ENCODE assay signal across 9 cellular contexts in the genomic region with DNA sequence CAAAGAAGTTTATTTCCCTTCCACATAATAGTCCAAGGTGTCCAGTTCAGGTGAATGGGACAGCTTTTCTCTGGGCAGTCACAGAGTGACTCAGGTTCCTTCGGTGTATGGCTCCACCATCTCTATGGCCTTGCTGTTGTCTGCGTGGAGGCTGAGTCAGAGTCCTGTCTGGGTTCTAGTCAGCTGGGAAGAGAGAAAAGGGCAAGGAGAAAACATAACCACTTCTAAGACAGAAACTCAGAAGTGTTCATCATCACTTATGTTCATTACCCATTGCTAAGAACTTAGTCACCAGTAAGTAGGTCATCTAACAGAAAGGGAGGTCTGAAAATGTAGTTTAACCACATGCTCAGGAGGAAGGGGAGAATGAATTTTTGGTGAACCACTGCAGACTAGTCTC. TPM values are rescaled to one million over a fixed set of nuclear protein-coding genes. Genes with fewer than 3 reads are reported as not detected.
DNase-seq lines count a peak whose midpoint lies in the region; ATAC-seq and TF ChIP-seq lines count a peak whose summit lies in the region.
"Had no signal": no experiment of that assay in that cellular context is flagged by ENCODE, and none has a peak within 500 bp of the region (broad histone marks: within the 10 kb centered on the region; RNA-seq: fewer than 3 reads in every experiment).

No MANE protein-coding gene starts in this region.

- ATAC-seq in HG02970 (IDR thresholded peaks at IDR 0.05; ENCODE audit: low FRiP score, unreplicated experiment) = no peak
- ATAC-seq in GM19324 (IDR thresholded peaks at IDR 0.05; ENCODE audit: low FRiP score, unreplicated experiment) = no peak

- peak overlapping the region; percentile 41; the same call in 1 of the 2 replicates for H3K27ac ChIP-seq in PC-9
- H3K27ac ChIP-seq in brain microvascular endothelial cell = peak overlapping the region; percentile 95

- TF ChIP-seq CTCF in PC-9 (conservative IDR thresholded peaks at IDR 0.05) (no peak), brain microvascular endothelial cell (IDR thresholded peaks at IDR 0.05; ENCODE audit: low read depth, low read length, missing control alignments) (no peak)

- H2AFZ ChIP-seq in PC-9 = peak overlapping the region; percentile 48; the same call in 1 of the 2 replicates

- H3K36me3 ChIP-seq in PC-9 (ENCODE audit: low read depth) (no peaks in the 10 kb centered on the region), brain microvascular endothelial cell (replicated peaks) (no peaks in the 10 kb centered on the region)
- H3K36me3 ChIP-seq: Peyer's patch had no signal

- no peaks in the 10 kb centered on the region for H3K9me3 ChIP-seq in PC-9 (ENCODE audit: insufficient read depth, low read depth)
- H3K9me3 ChIP-seq: Peyer's patch had no signal

- 0 out of 2 replicates have a peak, but pooled peaks cover 5% of the 10 kb centered on the region for H3K4me1 ChIP-seq in PC-9 (replicated peaks; ENCODE audit: insufficient read depth)
- H3K4me1 ChIP-seq: Peyer's patch had no signal

- DNase-seq in AG20443 (ENCODE audit: low spot score) (peak; percentile 80), PC-9 (peak; percentile 21 to 58), brain microvascular endothelial cell (peak; percentile 92), pulmonary artery endothelial cell (ENCODE audit: low read depth, low spot score) (peak; percentile 8), GM19240 (ENCODE audit: insufficient read length, low spot score) (no peak), superior temporal gyrus (ENCODE audit: extremely low spot score) (no peak)
- DNase-seq: Peyer's patch had no signal

- intact Hi-C loops in PC-9 (cut with micrococcal nuclease; ENCODE audit: unreplicated experiment) = no loop called here

- peaks cover 2% of the 10 kb centered on the region; the same call in 1 of the 2 replicates for H3F3A ChIP-seq in PC-9 (ENCODE audit: insufficient read depth, low read depth)

- H3K27me3 ChIP-seq in PC-9 (ENCODE audit: insufficient read depth, low read depth) (no peaks in the 10 kb centered on the region), brain microvascular endothelial cell (replicated peaks) (no peaks in the 10 kb centered on the region)
- H3K27me3 ChIP-seq: Peyer's patch had no signal

- H3K4me2 ChIP-seq in PC-9 = peak overlapping the region; percentile 16; the same call in 1 of the 2 replicates

- in situ Hi-C loops in brain microvascular endothelial cell (cut with HindIII; ENCODE audit: low pct_ligation_motif_present, low sequenced_read_pairs) = no loop called here

- no peak overlapping the region for H3K4me3 ChIP-seq in PC-9
- H3K4me3 ChIP-seq in brain microvascular endothelial cell (ENCODE audit: low read depth, low read length) = no peak overlapping the region
- H3K4me3 ChIP-seq: Peyer's patch had no signal

- no peaks in the 10 kb centered on the region for H3K79me2 ChIP-seq in PC-9 (ENCODE audit: low read depth)

- no peaks in the 10 kb centered on the region for H4K20me1 ChIP-seq in PC-9 (ENCODE audit: insufficient read depth)

- BruUV-seq in PC-9 (replicated peaks; lab: Mats Ljungman, UMichigan) = no TSS peak

- H3K9me2 ChIP-seq in PC-9 (ENCODE audit: insufficient read depth) = no peaks in the 10 kb centered on the region

- CTCF ChIA-PET in PC-9 (lab: Charles Lee) = no interaction called here

- POLR2A ChIA-PET in PC-9 (lab: Charles Lee; ENCODE audit: unreplicated experiment) = no interaction called here

RNA-seq across cellular contexts. Expression of a gene that starts 32.4 kb away (rescaled TPM):
- total RNA-seq in PC-9 (2021) (5.2 and 6.9 TPM in 2 replicates), pulmonary artery endothelial cell (3.6 and 11.4 TPM in 2 replicates)

Comparison
In these comparisons a context has a peak if more than half of its experiments do, and no peak if none do; other contexts are left out.
1. DNase-seq: peak in AG20443 (single experiment), PC-9 (2 of 2), brain microvascular endothelial cell (single experiment) and pulmonary artery endothelial cell (single experiment); none in GM19240 (single experiment) and superior temporal gyrus (single experiment).